In genomic region chr4:9123516-9124126, GRCh38 we compare ENCODE assay signal across 9 cellular contexts. TPM values are rescaled to one million over a fixed set of nuclear protein-coding genes. Genes with fewer than 3 reads are reported as not detected.
DNase-seq lines count a peak whose midpoint lies in the region; ATAC-seq and TF ChIP-seq lines count a peak whose summit lies in the region.
"Not testable (repeated sequence)": the region's sequence is repeated elsewhere in the genome, so short reads cannot be mapped to it uniquely, and the experiment has no call there.
"Had no signal": no experiment of that assay in that cellular context is flagged by ENCODE, and none has a peak within 500 bp of the region (broad histone marks: within the 10 kb centered on the region; RNA-seq: fewer than 3 reads in every experiment).

No MANE protein-coding gene starts in this region.

- not testable (repeated sequence) for H3K4me3 Mint-ChIP-seq in activated T-cell treated with anti-CD3 and anti-CD28 coated beads, Interleukin-2, amount 50 U/mL, for 4 hours

- H3K4me3 ChIP-seq in MG63; epithelial cell of esophagus (ENCODE audit: low read length); liver (ENCODE audit: low read depth in 1 of 3, low read length in 3 of 3); skeletal muscle satellite cell (ENCODE audit: low read length): not testable (repeated sequence)

- not testable (repeated sequence) for H3K9ac ChIP-seq in liver (ENCODE audit: low read depth in 1 of 2, low read length in 2 of 2); skeletal muscle satellite cell (ENCODE audit: low read depth, low read length)

- not testable (repeated sequence) for H3K27me3 ChIP-seq in MG63; liver (ENCODE audit: control insufficient read depth in 4 of 4, insufficient read depth in 4 of 4, low read length in 3 of 4); skeletal muscle satellite cell (ENCODE audit: control insufficient read depth, insufficient read depth, low read length)

- H3K4me2 ChIP-seq in skeletal muscle satellite cell (ENCODE audit: low read length): peak overlapping the region; percentile 54

- not testable (repeated sequence) for H3K36me3 Mint-ChIP-seq in activated T-cell treated with anti-CD3 and anti-CD28 coated beads, Interleukin-2, amount 50 U/mL, for 4 hours (ENCODE audit: insufficient read depth)

- peaks cover 12% of the 10 kb centered on the region for H3K27me3 Mint-ChIP-seq in activated T-cell treated with anti-CD3 and anti-CD28 coated beads, Interleukin-2, amount 50 U/mL, for 4 hours (ENCODE audit: low read depth)

- H3K36me3 ChIP-seq in MG63; liver (ENCODE audit: control insufficient read depth in 4 of 4, insufficient read depth in 3 of 4, low read depth in 1 of 4, low read length in 3 of 4); skeletal muscle satellite cell (ENCODE audit: insufficient read depth, low read length): not testable (repeated sequence)

- ATAC-seq in activated T-cell treated with anti-CD3 and anti-CD28 coated beads, Interleukin-2, amount 50 U/mL, for 4 hours: not testable (repeated sequence)

- DNase-seq in EL (peak; percentile 66), MG63 (peak; percentile 10), SK-MEL-5 (ENCODE audit: low read depth, low spot score) (peak; percentile 2), epithelial cell of esophagus (ENCODE audit: low read depth) (peak; percentile 49)
- DNase-seq in activated T-cell treated with anti-CD3 and anti-CD28 coated beads, Interleukin-2, amount 50 U/mL, for 4 hours: peak; percentile 12

- in situ Hi-C loops in SK-MEL-5 (cut with HindIII; ENCODE audit: low pct_unique_long_range_greater_than_20kb, low sequenced_read_pairs): not testable (repeated sequence)

- not testable (repeated sequence) for H3K4me1 Mint-ChIP-seq in activated T-cell treated with anti-CD3 and anti-CD28 coated beads, Interleukin-2, amount 50 U/mL, for 4 hours (ENCODE audit: low read depth)

- H3K9me3 ChIP-seq in MG63; liver (ENCODE audit: control insufficient read depth in 4 of 4, low read length in 3 of 4); skeletal muscle satellite cell (replicated peaks; ENCODE audit: low read length): not testable (repeated sequence)

- WGBS in liver: 3% methylated on average over 15 of the region's 15 CpGs

- peak in 1 of 2 donors; percentile 70 for TF ChIP-seq RAD21 in liver (IDR thresholded peaks at IDR 0.05)

- H3K4me1 ChIP-seq in liver (ENCODE audit: control insufficient read depth in 4 of 4, insufficient read depth in 4 of 4, low read length in 3 of 4); skeletal muscle satellite cell (ENCODE audit: control insufficient read depth, insufficient read depth, low read length): not testable (repeated sequence)

- peak; percentile 63 for TF ChIP-seq CTCF in epithelial cell of esophagus (IDR thresholded peaks at IDR 0.05; ENCODE audit: insufficient read depth, low read depth, low read length, missing control alignments)
- TF ChIP-seq CTCF in liver (IDR thresholded peaks at IDR 0.05; ENCODE audit: low read depth, low read length, missing input control): peak; percentile 56

- not testable (repeated sequence) for H3K9me3 Mint-ChIP-seq in activated T-cell treated with anti-CD3 and anti-CD28 coated beads, Interleukin-2, amount 50 U/mL, for 4 hours

- H3K27ac ChIP-seq in liver (ENCODE audit: low read depth in 1 of 2, low read length in 2 of 2): not testable (repeated sequence)

TF ChIP-seq in liver, 16 proteins besides CTCF, POLR2A, EP300 and RAD21:
- TF ChIP-seq FOXA2 (IDR thresholded peaks at IDR 0.05): peak; percentile 74

RNA-seq across cellular contexts. Expression of gene FAM90A26, which starts 46.6 kb away (rescaled TPM):
- not detected in 2 replicates for total RNA-seq in MG63 (2014; rRNA removed; shearing (Covaris generic); ENCODE audit: low replicate concordance)
- total RNA-seq in SK-MEL-5 (2014; rRNA removed; shearing (Covaris generic)): not detected in 2 replicates
- not detected in 2 replicates for polyA plus RNA-seq in SK-MEL-5 (2015; cell fraction: cytosol; rRNA removed)
- polyA plus RNA-seq in SK-MEL-5 (2015; cell fraction: nucleus; rRNA removed): not detected in 2 replicates
- under 1 TPM in 1 of 3 donors, not detected in 2; 0.10 TPM for total RNA-seq in activated T-cell treated with anti-CD3 and anti-CD28 coated beads, Interleukin-2, amount 50 U/mL, for 4 hours
- total RNA-seq in liver: not detected
- not detected for polyA plus RNA-seq in liver
- not detected in 2 replicates for total RNA-seq in skeletal muscle satellite cell (2012; rRNA removed)
- total RNA-seq: posterior vena cava, Right ventricle myocardium superior had no signal

Comparison
In these comparisons a context has a peak if more than half of its experiments do, and no peak if none do; other contexts are left out.
1. DNase-seq: peak in every context shown above with its lines; median percentile 66 in EL; 49 in epithelial cell of esophagus; 12 in activated T-cell treated with anti-CD3 and anti-CD28 coated beads, Interleukin-2, amount 50 U/mL, for 4 hours; 10 in MG63; 2 in SK-MEL-5.